17 cellular contexts compared by ENCODE assay signal in genomic region chr22:30362632-30363281, GRCh38. TPM values are rescaled to one million over a fixed set of nuclear protein-coding genes. Genes with fewer than 3 reads are reported as not detected.
DNase-seq lines count a peak whose midpoint lies in the region; ATAC-seq and TF ChIP-seq lines count a peak whose summit lies in the region.
"Had no signal": no experiment of that assay in that cellular context is flagged by ENCODE, and none has a peak within 500 bp of the region (broad histone marks: within the 10 kb centered on the region; RNA-seq: fewer than 3 reads in every experiment).

No MANE protein-coding gene starts in this region.

- H2AK5ac ChIP-seq in IMR-90 (ENCODE audit: low read depth, low read length), result no peak overlapping the region
- no peak overlapping the region for H2AK5ac ChIP-seq in mesendoderm (ENCODE audit: low read length)

- H3K18ac ChIP-seq in IMR-90 (ENCODE audit: low read depth, low read length) (no peak overlapping the region), mesendoderm (ENCODE audit: low read length) (no peak overlapping the region)

- H3K4ac ChIP-seq in IMR-90 (ENCODE audit: low read depth, low read length), result no peak overlapping the region
- no peak overlapping the region for H3K4ac ChIP-seq in mesendoderm (ENCODE audit: low read depth, low read length)

- H3K79me2 ChIP-seq in mesendoderm (ENCODE audit: control insufficient read depth, insufficient read depth, low read length), result no peaks in the 10 kb centered on the region
- H3K79me2 ChIP-seq: parathyroid adenoma had no signal

- H3K36me3 Mint-ChIP-seq in T-helper 2 cell treated with Interferon-gamma antibody and Interleukin-4, amounts not matched to agents 5 μg/mL and 100 μg/mL, for 36 hours (ENCODE audit: low read depth), result peaks cover 7% of the 10 kb centered on the region

- no peak for DNase-seq in T-helper 2 cell treated with Interferon-gamma antibody and Interleukin-4, amounts not matched to agents 5 μg/mL and 100 μg/mL, for 36 hours (ENCODE audit: low spot score)
- no peak for DNase-seq in T-helper 2 cell
- DNase-seq in IMR-90, result no peak
- DNase-seq in mesendoderm, result peak; percentile 81
- no peak for DNase-seq in effector CD8-positive, alpha-beta T cell (lab: John Stamatoyannopoulos, UW)
- DNase-seq: activated naive CD4-positive, alpha-beta T cell; Caco-2; mucosa of descending colon; NCI-H1417 treated with DMSO at 0.1 percent for 48 hours; NCI-H526; SK-N-SH had no signal

- dilution Hi-C loops in IMR-90 (cut with HindIII; ENCODE audit: low sequenced_read_pairs, unreplicated experiment), result no loop called here

- H3K9me3 ChIP-seq in IMR-90 (ENCODE audit: control insufficient read depth, insufficient read depth, low read length), result no peaks in the 10 kb centered on the region
- H3K9me3 ChIP-seq: Caco-2, mucosa of descending colon, SK-N-SH, upper lobe of left lung had no signal

- no peaks in the 10 kb centered on the region for H4K20me1 ChIP-seq in IMR-90 (ENCODE audit: insufficient read depth, low read length)

- H4K91ac ChIP-seq in IMR-90 (ENCODE audit: insufficient read depth, low read depth, low read length), result no peak overlapping the region

- H2BK5ac ChIP-seq in IMR-90 (ENCODE audit: low read depth, low read length, poor library complexity, severe bottlenecking), result no peak overlapping the region
- no peak overlapping the region for H2BK5ac ChIP-seq in mesendoderm (ENCODE audit: low read length)

- H3K4me3 ChIP-seq in IMR-90 (ENCODE audit: insufficient read depth, low read depth, low read length), result no peak overlapping the region
- H3K4me3 ChIP-seq in mesendoderm (ENCODE audit: low read length), result no peak overlapping the region
- H3K4me3 ChIP-seq: mucosa of descending colon, upper lobe of left lung had no signal

- no peak overlapping the region for H2BK20ac ChIP-seq in IMR-90 (ENCODE audit: low read depth, low read length)

- 0 out of 2 replicates have a peak, but pooled peaks cover 5% of the 10 kb centered on the region for H3K9me1 ChIP-seq in IMR-90 (ENCODE audit: insufficient read depth, low read length)

- ATAC-seq in IMR-90 (ENCODE audit: low read depth), result no peak; the same call in 1 of the 2 replicates
- ATAC-seq in HG02884 (IDR thresholded peaks at IDR 0.05; ENCODE audit: unreplicated experiment), result no peak
- ATAC-seq: esophagus mucosa, mucosa of descending colon had no signal

- H2BK120ac ChIP-seq in IMR-90 (ENCODE audit: low read depth, low read length) (no peak overlapping the region), mesendoderm (ENCODE audit: low read depth, low read length) (no peak overlapping the region)

- in situ Hi-C loops in IMR-90 (cut with MboI; ENCODE audit: low sequenced_read_pairs), result no loop called here

- H3K36me3 ChIP-seq in IMR-90 (ENCODE audit: control insufficient read depth, insufficient read depth, low read length), result peaks cover 2% of the 10 kb centered on the region; the same call in 1 of the 2 replicates
- H3K36me3 ChIP-seq in mesendoderm (ENCODE audit: control insufficient read depth, insufficient read depth, low read length), result no peaks in the 10 kb centered on the region

- no peak overlapping the region for H4K8ac ChIP-seq in IMR-90 (ENCODE audit: low read depth in 2 of 2, low read length in 2 of 2)
- H4K8ac ChIP-seq in mesendoderm (ENCODE audit: low read depth, low read length), result no peak overlapping the region

- peaks cover 9% of the 10 kb centered on the region for H3K4me1 Mint-ChIP-seq in T-helper 2 cell treated with Interferon-gamma antibody and Interleukin-4, amounts not matched to agents 5 μg/mL and 100 μg/mL, for 36 hours (ENCODE audit: low read depth)

- H3K27me3 Mint-ChIP-seq in T-helper 2 cell treated with Interferon-gamma antibody and Interleukin-4, amounts not matched to agents 5 μg/mL and 100 μg/mL, for 36 hours (ENCODE audit: low read depth), result no peaks in the 10 kb centered on the region

- H2AK9ac ChIP-seq in IMR-90 (replicated peaks; ENCODE audit: low read depth, low read length, poor library complexity), result peak overlapping the region; percentile 25

- H2AFZ ChIP-seq in IMR-90 (replicated peaks; ENCODE audit: low read length, poor library complexity), result no peak overlapping the region
- H2AFZ ChIP-seq: parathyroid adenoma had no signal

- H3K4me1 ChIP-seq in IMR-90 (ENCODE audit: control insufficient read depth, insufficient read depth, low read length) (no peaks in the 10 kb centered on the region), mesendoderm (ENCODE audit: control insufficient read depth, low read depth, low read length) (peaks cover 9% of the 10 kb centered on the region)
- H3K4me1 ChIP-seq: Caco-2, parathyroid adenoma had no signal

- TF ChIP-seq POLR2A in IMR-90 (IDR thresholded peaks at IDR 0.05; ENCODE audit: low read depth, low read length), result no peak

- no peaks in the 10 kb centered on the region for H3K9me3 Mint-ChIP-seq in T-helper 2 cell treated with Interferon-gamma antibody and Interleukin-4, amounts not matched to agents 5 μg/mL and 100 μg/mL, for 36 hours

- no TSS peak for BruUV-seq in IMR-90 (replicated peaks; lab: Mats Ljungman, UMichigan)

- intact Hi-C loops in IMR-90 (cut with micrococcal nuclease), result no loop called here

- H4K5ac ChIP-seq in IMR-90 (ENCODE audit: low read depth, low read length) (no peak overlapping the region), mesendoderm (ENCODE audit: low read length) (no peak overlapping the region)

- H3K79me1 ChIP-seq in IMR-90 (ENCODE audit: low read depth in 1 of 2, low read length in 2 of 2) (no peaks in the 10 kb centered on the region), mesendoderm (ENCODE audit: low read length) (peaks cover 2% of the 10 kb centered on the region)

- H3K27ac ChIP-seq in IMR-90 (ENCODE audit: insufficient read depth, low read length), result no peak overlapping the region
- H3K27ac ChIP-seq in mesendoderm (ENCODE audit: low read depth, low read length), result no peak overlapping the region
- H3K27ac ChIP-seq: HL-60, parathyroid adenoma, upper lobe of left lung, VCaP had no signal

- POLR2A ChIA-PET in IMR-90 (lab: Charles Lee; ENCODE audit: unreplicated experiment), result no interaction called here

- H2BK15ac ChIP-seq in IMR-90 (ENCODE audit: low read depth, low read length) (no peak overlapping the region), mesendoderm (replicated peaks; ENCODE audit: low read depth) (no peak overlapping the region)

- TF ChIP-seq CTCF in IMR-90 (conservative IDR thresholded peaks at IDR 0.05; ENCODE audit: low read depth, low read length), result no peak

- peak overlapping the region; percentile 72 for H3K27ac Mint-ChIP-seq in T-helper 2 cell treated with Interferon-gamma antibody and Interleukin-4, amounts not matched to agents 5 μg/mL and 100 μg/mL, for 36 hours

- H3K27me3 ChIP-seq in IMR-90 (ENCODE audit: control insufficient read depth, insufficient read depth, low read length) (no peaks in the 10 kb centered on the region), mesendoderm (ENCODE audit: insufficient read depth, low read length, poor library complexity) (no peaks in the 10 kb centered on the region)
- H3K27me3 ChIP-seq: upper lobe of left lung had no signal

- no peak overlapping the region for H3K4me3 Mint-ChIP-seq in T-helper 2 cell treated with Interferon-gamma antibody and Interleukin-4, amounts not matched to agents 5 μg/mL and 100 μg/mL, for 36 hours

- WGBS in IMR-90 (ENCODE audit: extremely low coverage in 2 of 2, insufficient read length in 1 of 2), 2 experiments, result 49% methylated on average over 4 of the region's 7 CpGs; no CpG with 5 or more reads in 1 of the 2 experiments
- WGBS in mesendoderm (ENCODE audit: extremely low coverage, insufficient coverage, low lambda C conversion rate), result no CpG with 5 or more reads among the region's 7 CpGs

- no peak overlapping the region for H3K9ac ChIP-seq in IMR-90 (ENCODE audit: low read depth, low read length)
- H3K9ac ChIP-seq in mesendoderm (ENCODE audit: low read length), result no peak overlapping the region
- H3K9ac ChIP-seq: parathyroid adenoma, SK-N-SH had no signal

- H3K56ac ChIP-seq in IMR-90 (ENCODE audit: extremely low read depth, insufficient read depth, low read length) (no peak overlapping the region), mesendoderm (ENCODE audit: low read length) (no peak overlapping the region)

- H3K14ac ChIP-seq in IMR-90 (replicated peaks; ENCODE audit: low read depth, low read length), result no peak overlapping the region

- H3K23ac ChIP-seq in IMR-90 (ENCODE audit: low read depth, low read length) (no peak overlapping the region), mesendoderm (ENCODE audit: low read length) (no peak overlapping the region)

- CTCF ChIA-PET in IMR-90 (lab: Yijun Ruan, JAX), result no interaction called here

- H3K4me2 ChIP-seq in IMR-90 (ENCODE audit: low read depth, low read length) (no peak overlapping the region), mesendoderm (ENCODE audit: low read length) (no peak overlapping the region)
- H3K4me2 ChIP-seq: SK-N-SH had no signal

- TF ChIP-seq RAD21 in IMR-90 (IDR thresholded peaks at IDR 0.05; ENCODE audit: low read length), result no peak

RNA-seq across cellular contexts. Expression of gene CCDC157, which starts 6.0 kb away (rescaled TPM):
- 0.83 and 0.90 TPM in 2 replicates for total RNA-seq in IMR-90 (2012; rRNA removed)
- polyA plus RNA-seq in IMR-90 (2012; rRNA removed), result 2.2 and 2.6 TPM in 2 replicates
- polyA plus RNA-seq in IMR-90 (2012; cell fraction: cytosol; rRNA removed), result 2.1 and 2.8 TPM in 2 replicates
- 3.1 and 7.3 TPM in 2 replicates for polyA plus RNA-seq in IMR-90 (2012; cell fraction: nucleus; rRNA removed; ENCODE audit: low replicate concordance)
- polyA plus RNA-seq in mesendoderm (2013, experiment 1 of 2), result 2.6 TPM
- polyA plus RNA-seq in mesendoderm (2013, experiment 2 of 2), result 2.6 TPM

RNA-seq across cellular contexts. Expression of gene SF3A1, which starts 6.1 kb away (rescaled TPM):
- total RNA-seq in IMR-90 (2012; rRNA removed), result 36.9 and 49.7 TPM in 2 replicates
- polyA plus RNA-seq in IMR-90 (2012; rRNA removed), result 67.2 and 68.9 TPM in 2 replicates
- 118 and 156 TPM in 2 replicates for polyA plus RNA-seq in IMR-90 (2012; cell fraction: cytosol; rRNA removed)
- 109 and 114 TPM in 2 replicates for polyA plus RNA-seq in IMR-90 (2012; cell fraction: nucleus; rRNA removed; ENCODE audit: low replicate concordance)
- 264 TPM for polyA plus RNA-seq in mesendoderm (2013, experiment 1 of 2)
- polyA plus RNA-seq in mesendoderm (2013, experiment 2 of 2), result 276 TPM

RNA-seq across cellular contexts. Expression of gene RNF215, which starts 24.5 kb away (rescaled TPM):
- total RNA-seq in IMR-90 (2012; rRNA removed), result 13.6 and 15.8 TPM in 2 replicates
- polyA plus RNA-seq in IMR-90 (2012; rRNA removed), result 21.4 and 21.9 TPM in 2 replicates
- polyA plus RNA-seq in IMR-90 (2012; cell fraction: cytosol; rRNA removed), result 12.5 and 16.5 TPM in 2 replicates
- polyA plus RNA-seq in IMR-90 (2012; cell fraction: nucleus; rRNA removed; ENCODE audit: low replicate concordance), result 74.1 and 148 TPM in 2 replicates
- 3.1 TPM for polyA plus RNA-seq in mesendoderm (2013, experiment 1 of 2)
- 2.9 TPM for polyA plus RNA-seq in mesendoderm (2013, experiment 2 of 2)

RNA-seq across cellular contexts. Expression of gene SEC14L2, which starts 34.1 kb away (rescaled TPM):
- 37.8 and 54.8 TPM in 2 replicates for total RNA-seq in IMR-90 (2012; rRNA removed)
- 24.0 and 38.7 TPM in 2 replicates for polyA plus RNA-seq in IMR-90 (2012; rRNA removed)
- polyA plus RNA-seq in IMR-90 (2012; cell fraction: cytosol; rRNA removed), result 10.1 and 20.7 TPM in 2 replicates
- polyA plus RNA-seq in IMR-90 (2012; cell fraction: nucleus; rRNA removed; ENCODE audit: low replicate concordance), result 57.9 and 59.4 TPM in 2 replicates
- polyA plus RNA-seq in mesendoderm (2013, experiment 1 of 2), result 1.6 TPM
- 1.2 TPM for polyA plus RNA-seq in mesendoderm (2013, experiment 2 of 2)

RNA-seq across cellular contexts. Expression of gene TBC1D10A, which starts 36.0 kb away (rescaled TPM):
- total RNA-seq in IMR-90 (2012; rRNA removed), result 16.3 and 18.9 TPM in 2 replicates
- 33.1 and 34.4 TPM in 2 replicates for polyA plus RNA-seq in IMR-90 (2012; rRNA removed)
- 22.6 and 33.5 TPM in 2 replicates for polyA plus RNA-seq in IMR-90 (2012; cell fraction: cytosol; rRNA removed)
- 55.4 and 88.5 TPM in 2 replicates for polyA plus RNA-seq in IMR-90 (2012; cell fraction: nucleus; rRNA removed; ENCODE audit: low replicate concordance)
- polyA plus RNA-seq in mesendoderm (2013, experiment 1 of 2), result 2.7 TPM
- polyA plus RNA-seq in mesendoderm (2013, experiment 2 of 2), result 2.6 TPM
